ENCODE assay signal across 8 cellular contexts in the genomic region with DNA sequence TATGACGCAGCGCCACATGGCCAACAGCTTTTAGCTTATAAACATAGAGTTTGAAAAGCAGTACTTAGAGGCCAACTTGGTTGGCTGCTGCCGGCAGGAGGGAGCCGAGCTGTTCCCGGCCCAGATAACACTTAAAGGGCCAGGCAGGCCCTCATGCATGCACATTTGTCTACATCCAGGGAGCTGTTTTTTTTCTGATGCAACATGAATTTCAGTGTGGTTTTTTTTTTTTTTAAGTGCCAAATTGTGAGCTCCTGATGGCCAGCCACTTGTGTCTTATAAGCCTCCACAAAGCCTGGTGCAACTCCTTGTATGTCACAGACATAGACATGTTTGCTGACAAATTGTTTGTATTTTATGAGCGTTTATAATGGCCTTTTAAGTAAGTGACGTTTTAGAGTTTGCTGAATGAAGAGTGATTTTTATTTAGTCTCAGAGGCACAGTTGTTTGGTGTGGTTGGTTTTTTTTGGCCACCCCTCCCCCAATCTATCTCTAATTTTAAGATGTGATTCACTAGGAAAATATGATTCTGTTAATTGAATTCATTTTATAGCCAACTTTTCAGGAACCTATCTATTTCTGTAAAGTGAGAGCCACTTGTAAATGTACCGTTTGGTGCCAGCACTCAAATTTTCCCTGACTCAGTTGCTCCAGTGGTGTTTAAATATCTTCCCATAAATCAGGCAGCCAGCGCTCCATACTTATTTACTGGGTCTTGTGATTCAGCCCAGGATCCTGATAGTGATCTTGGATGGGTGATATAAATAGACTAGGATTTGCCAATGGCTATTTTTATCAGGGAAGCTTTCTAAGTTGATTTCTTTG.
A peak's percentile ranks its signal among the peaks of the same experiment; 100 is the strongest.
DNase-seq lines count a peak whose midpoint lies in the region; ATAC-seq, FAIRE-seq and TF ChIP-seq lines count a peak whose summit lies in the region.

No MANE protein-coding gene starts in this region.

- no peak overlapping the region for H2AFZ ChIP-seq in OCI-LY1 (ENCODE audit: low read length)

- peak overlapping the region; percentile 96 for H3K27ac Mint-ChIP-seq in nephron progenitor cell

- H3K9me3 ChIP-seq in OCI-LY1 (ENCODE audit: low read length), result no peaks in the 10 kb centered on the region

- ATAC-seq in GM18498 (IDR thresholded peaks at IDR 0.05; ENCODE audit: unreplicated experiment), result no peak

- peaks cover 21% of the 10 kb centered on the region for H3K9me3 Mint-ChIP-seq in nephron progenitor cell

- FAIRE-seq in H54 (lab: Jason Lieb, UNC), result peak; percentile 65

- no peak overlapping the region for H3K9ac ChIP-seq in OCI-LY1 (ENCODE audit: low read length)

- H3F3A ChIP-seq in OCI-LY1 (ENCODE audit: insufficient read depth, low read length), result no peaks in the 10 kb centered on the region

- H3K36me3 ChIP-seq in OCI-LY1 (ENCODE audit: insufficient read depth, low read length), result no peaks in the 10 kb centered on the region

- no peaks in the 10 kb centered on the region for H4K20me1 ChIP-seq in OCI-LY1 (ENCODE audit: insufficient read depth, low read length)

- no peak overlapping the region for H3K4me3 ChIP-seq in OCI-LY1 (ENCODE audit: low read depth, low read length, poor library complexity, severe bottlenecking)

- peaks cover 22% of the 10 kb centered on the region for H3K36me3 Mint-ChIP-seq in nephron progenitor cell (ENCODE audit: low read depth)

- DNase-seq in H54 (ENCODE audit: insufficient read length, low spot score) (peak; percentile 56), fibroblast of gingiva (ENCODE audit: low read depth) (peak; percentile 96), nephron progenitor cell (peak; percentile 34), T-helper 1 cell (no peak), NCI-H526 treated with DMSO at 0.1 percent for 48 hours (lab: John Stamatoyannopoulos, UW) (no peak)
- DNase-seq in stimulated activated CD4-positive, alpha-beta T cell treated with anti-CD3 and anti-CD28 coated beads, Interleukin-1b, Interleukin-23, amount 100 ng/mL, for 48 hours, result no peak

- TF ChIP-seq CTCF in OCI-LY1 (IDR thresholded peaks at IDR 0.05; ENCODE audit: low read length) (no peak), nephron progenitor cell (IDR thresholded peaks at IDR 0.05) (no peak)

- peak overlapping the region; percentile 25 for H3K27ac ChIP-seq in OCI-LY1 (ENCODE audit: low read depth, low read length, poor library complexity, severe bottlenecking)

- H3K79me2 ChIP-seq in OCI-LY1 (ENCODE audit: insufficient read depth, low read length), result no peaks in the 10 kb centered on the region

- no peak for TF ChIP-seq POLR2A in H54 (IDR thresholded peaks at IDR 0.05; ENCODE audit: low read depth, low read length)

- no peaks in the 10 kb centered on the region for H3K9me2 ChIP-seq in OCI-LY1 (ENCODE audit: low read depth, low read length)

- peaks cover 73% of the 10 kb centered on the region for H3K4me1 Mint-ChIP-seq in nephron progenitor cell

- H3K27me3 Mint-ChIP-seq in nephron progenitor cell (ENCODE audit: low read depth, poor library complexity), result no peaks in the 10 kb centered on the region

- H3K4me2 ChIP-seq in OCI-LY1 (ENCODE audit: low read length), result 0 out of 2 replicates have a peak overlapping the region, but pooled peaks have one; percentile 26

- H3K4me1 ChIP-seq in OCI-LY1 (ENCODE audit: insufficient read depth, low read length, severe bottlenecking), result peaks cover 19% of the 10 kb centered on the region

- peak overlapping the region; percentile 74 for H3K4me3 Mint-ChIP-seq in nephron progenitor cell

- H3K27me3 ChIP-seq in OCI-LY1 (ENCODE audit: insufficient read depth, low read length), result no peaks in the 10 kb centered on the region

Comparison
In these comparisons a context has a peak if more than half of its experiments do, and no peak if none do; other contexts are left out.
1. DNase-seq: peak in H54 (single experiment), fibroblast of gingiva (single experiment) and nephron progenitor cell (single experiment); none in stimulated activated CD4-positive, alpha-beta T cell treated with anti-CD3 and anti-CD28 coated beads, Interleukin-1b, Interleukin-23, amount 100 ng/mL, for 48 hours (single experiment), T-helper 1 cell (0 of 5) and NCI-H526 treated with DMSO at 0.1 percent for 48 hours (single experiment).